In genomic region chr3:187161556-187161955, GRCh38 we compare ENCODE assay signal across 1 cellular context.
TF ChIP-seq lines count a peak whose summit lies in the region.

No MANE protein-coding gene starts in this region.

TF ChIP-seq in K562, 482 proteins besides CTCF, POLR2A, EP300 and RAD21:
- TF ChIP-seq ZNF512 (tag; IDR thresholded peaks at IDR 0.05) (peak; percentile 82), PREB (CRISPR knock-in tag; IDR thresholded peaks at IDR 0.05) (no peak)
